In genomic region chr7:29248713-29249382, GRCh38 we compare ENCODE assay signal across 1 cellular context.
A peak's percentile ranks its signal among the peaks of the same experiment; 100 is the strongest.
TF ChIP-seq lines count a peak whose summit lies in the region.

No MANE protein-coding gene starts in this region.

TF ChIP-seq in HepG2, 621 proteins besides CTCF, POLR2A, EP300 and RAD21 (continued from another document and continues in another):
- TF ChIP-seq, protein P1, sequence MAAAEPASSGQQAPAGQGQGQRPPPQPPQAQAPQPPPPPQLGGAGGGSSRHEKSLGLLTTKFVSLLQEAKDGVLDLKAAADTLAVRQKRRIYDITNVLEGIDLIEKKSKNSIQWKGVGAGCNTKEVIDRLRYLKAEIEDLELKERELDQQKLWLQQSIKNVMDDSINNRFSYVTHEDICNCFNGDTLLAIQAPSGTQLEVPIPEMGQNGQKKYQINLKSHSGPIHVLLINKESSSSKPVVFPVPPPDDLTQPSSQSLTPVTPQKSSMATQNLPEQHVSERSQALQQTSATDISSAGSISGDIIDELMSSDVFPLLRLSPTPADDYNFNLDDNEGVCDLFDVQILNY (CRISPR knock-in tag; conservative IDR thresholded peaks at IDR 0.05), result no peak
- TF ChIP-seq, protein P2, sequence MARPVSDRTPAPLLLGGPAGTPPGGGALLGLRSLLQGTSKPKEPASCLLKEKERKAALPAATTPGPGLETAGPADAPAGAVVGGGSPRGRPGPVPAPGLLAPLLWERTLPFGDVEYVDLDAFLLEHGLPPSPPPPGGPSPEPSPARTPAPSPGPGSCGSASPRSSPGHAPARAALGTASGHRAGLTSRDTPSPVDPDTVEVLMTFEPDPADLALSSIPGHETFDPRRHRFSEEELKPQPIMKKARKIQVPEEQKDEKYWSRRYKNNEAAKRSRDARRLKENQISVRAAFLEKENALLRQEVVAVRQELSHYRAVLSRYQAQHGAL (CRISPR knock-in tag; IDR thresholded peaks at IDR 0.05; ENCODE audit: not compliant biosample characterization), result no peak
- TF ChIP-seq SOX13 (IDR thresholded peaks at IDR 0.05), result no peak
- TF ChIP-seq SOX13 (CRISPR knock-in tag; conservative IDR thresholded peaks at IDR 0.05 in 1 of 2, IDR thresholded peaks at IDR 0.05 in 1 of 2), result peak in 1 of 2 experiments; percentile 78; a peak in 2 of 4 replicates
- TF ChIP-seq GABPA (IDR thresholded peaks at IDR 0.05; ENCODE audit: low read depth, low read length), result no peak
- TF ChIP-seq GABPA (CRISPR knock-in tag; IDR thresholded peaks at IDR 0.05; ENCODE audit: low read depth), result peak; percentile 67
- no peak for TF ChIP-seq SYNCRIP (IDR thresholded peaks at IDR 0.05; ENCODE audit: insufficient read depth, low read depth, low read length)
- TF ChIP-seq ZFP37 (CRISPR knock-in tag; IDR thresholded peaks at IDR 0.05; ENCODE audit: borderline replicate concordance), result 0 out of 2 replicates have a peak, but pooled peaks have one; percentile 65
- peak; percentile 58; the same call in 1 of the 2 replicates for TF ChIP-seq ZNF607 (CRISPR knock-in tag; IDR thresholded peaks at IDR 0.05; ENCODE audit: borderline replicate concordance)
- no peak for TF ChIP-seq TRAFD1 (CRISPR knock-in tag; IDR thresholded peaks at IDR 0.05; ENCODE audit: borderline replicate concordance)
- TF ChIP-seq, protein P3, sequence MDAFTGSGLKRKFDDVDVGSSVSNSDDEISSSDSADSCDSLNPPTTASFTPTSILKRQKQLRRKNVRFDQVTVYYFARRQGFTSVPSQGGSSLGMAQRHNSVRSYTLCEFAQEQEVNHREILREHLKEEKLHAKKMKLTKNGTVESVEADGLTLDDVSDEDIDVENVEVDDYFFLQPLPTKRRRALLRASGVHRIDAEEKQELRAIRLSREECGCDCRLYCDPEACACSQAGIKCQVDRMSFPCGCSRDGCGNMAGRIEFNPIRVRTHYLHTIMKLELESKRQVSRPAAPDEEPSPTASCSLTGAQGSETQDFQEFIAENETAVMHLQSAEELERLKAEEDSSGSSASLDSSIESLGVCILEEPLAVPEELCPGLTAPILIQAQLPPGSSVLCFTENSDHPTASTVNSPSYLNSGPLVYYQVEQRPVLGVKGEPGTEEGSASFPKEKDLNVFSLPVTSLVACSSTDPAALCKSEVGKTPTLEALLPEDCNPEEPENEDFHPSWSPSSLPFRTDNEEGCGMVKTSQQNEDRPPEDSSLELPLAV (CRISPR knock-in tag; conservative IDR thresholded peaks at IDR 0.05; ENCODE audit: low read depth), result no peak
- TF ChIP-seq GPN1 (CRISPR knock-in tag; IDR thresholded peaks at IDR 0.05; ENCODE audit: borderline replicate concordance), result no peak
- TF ChIP-seq, protein P4, sequence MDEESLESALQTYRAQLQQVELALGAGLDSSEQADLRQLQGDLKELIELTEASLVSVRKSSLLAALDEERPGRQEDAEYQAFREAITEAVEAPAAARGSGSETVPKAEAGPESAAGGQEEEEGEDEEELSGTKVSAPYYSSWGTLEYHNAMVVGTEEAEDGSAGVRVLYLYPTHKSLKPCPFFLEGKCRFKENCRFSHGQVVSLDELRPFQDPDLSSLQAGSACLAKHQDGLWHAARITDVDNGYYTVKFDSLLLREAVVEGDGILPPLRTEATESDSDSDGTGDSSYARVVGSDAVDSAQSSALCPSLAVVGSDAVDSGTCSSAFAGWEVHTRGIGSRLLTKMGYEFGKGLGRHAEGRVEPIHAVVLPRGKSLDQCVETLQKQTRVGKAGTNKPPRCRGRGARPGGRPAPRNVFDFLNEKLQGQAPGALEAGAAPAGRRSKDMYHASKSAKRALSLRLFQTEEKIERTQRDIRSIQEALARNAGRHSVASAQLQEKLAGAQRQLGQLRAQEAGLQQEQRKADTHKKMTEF (CRISPR knock-in tag; IDR thresholded peaks at IDR 0.05), result peak; percentile 92
- TF ChIP-seq HOXD1 (CRISPR knock-in tag; IDR thresholded peaks at IDR 0.05), result no peak
- TF ChIP-seq, protein P5, sequence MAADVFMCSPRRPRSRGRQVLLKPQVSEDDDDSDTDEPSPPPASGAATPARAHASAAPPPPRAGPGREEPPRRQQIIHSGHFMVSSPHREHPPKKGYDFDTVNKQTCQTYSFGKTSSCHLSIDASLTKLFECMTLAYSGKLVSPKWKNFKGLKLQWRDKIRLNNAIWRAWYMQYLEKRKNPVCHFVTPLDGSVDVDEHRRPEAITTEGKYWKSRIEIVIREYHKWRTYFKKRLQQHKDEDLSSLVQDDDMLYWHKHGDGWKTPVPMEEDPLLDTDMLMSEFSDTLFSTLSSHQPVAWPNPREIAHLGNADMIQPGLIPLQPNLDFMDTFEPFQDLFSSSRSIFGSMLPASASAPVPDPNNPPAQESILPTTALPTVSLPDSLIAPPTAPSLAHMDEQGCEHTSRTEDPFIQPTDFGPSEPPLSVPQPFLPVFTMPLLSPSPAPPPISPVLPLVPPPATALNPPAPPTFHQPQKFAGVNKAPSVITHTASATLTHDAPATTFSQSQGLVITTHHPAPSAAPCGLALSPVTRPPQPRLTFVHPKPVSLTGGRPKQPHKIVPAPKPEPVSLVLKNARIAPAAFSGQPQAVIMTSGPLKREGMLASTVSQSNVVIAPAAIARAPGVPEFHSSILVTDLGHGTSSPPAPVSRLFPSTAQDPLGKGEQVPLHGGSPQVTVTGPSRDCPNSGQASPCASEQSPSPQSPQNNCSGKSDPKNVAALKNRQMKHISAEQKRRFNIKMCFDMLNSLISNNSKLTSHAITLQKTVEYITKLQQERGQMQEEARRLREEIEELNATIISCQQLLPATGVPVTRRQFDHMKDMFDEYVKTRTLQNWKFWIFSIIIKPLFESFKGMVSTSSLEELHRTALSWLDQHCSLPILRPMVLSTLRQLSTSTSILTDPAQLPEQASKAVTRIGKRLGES (CRISPR knock-in tag; IDR thresholded peaks at IDR 0.05; ENCODE audit: borderline replicate concordance), result no peak
- no peak for TF ChIP-seq CC2D1A (CRISPR knock-in tag; IDR thresholded peaks at IDR 0.05)
- 0 out of 2 replicates have a peak, but pooled peaks have one; percentile 46 for TF ChIP-seq ZNF557 (CRISPR knock-in tag; IDR thresholded peaks at IDR 0.05)
- no peak for TF ChIP-seq ZNF253 (CRISPR knock-in tag; IDR thresholded peaks at IDR 0.05; ENCODE audit: borderline replicate concordance)
- TF ChIP-seq ZBTB1 (CRISPR knock-in tag; IDR thresholded peaks at IDR 0.05; ENCODE audit: borderline replicate concordance), result no peak
- TF ChIP-seq MXD4 (CRISPR knock-in tag; IDR thresholded peaks at IDR 0.05), result no peak
- TF ChIP-seq ZNF354B (CRISPR knock-in tag; IDR thresholded peaks at IDR 0.05), result no peak
- no peak for TF ChIP-seq ZNF703 (CRISPR knock-in tag; IDR thresholded peaks at IDR 0.05; ENCODE audit: borderline replicate concordance)
- 0 out of 2 replicates have a peak, but pooled peaks have one; percentile 27 for TF ChIP-seq ZNF33B (CRISPR knock-in tag; IDR thresholded peaks at IDR 0.05)
- no peak for TF ChIP-seq KDM3A (CRISPR knock-in tag; IDR thresholded peaks at IDR 0.05; ENCODE audit: low read depth)
- TF ChIP-seq ZNF275 (CRISPR knock-in tag; IDR thresholded peaks at IDR 0.05; ENCODE audit: borderline replicate concordance), result no peak
- TF ChIP-seq SALL2 (CRISPR knock-in tag; IDR thresholded peaks at IDR 0.05), result 0 out of 2 replicates have a peak, but pooled peaks have one; percentile 45
- peak; percentile 94 for TF ChIP-seq RCOR2 (CRISPR knock-in tag; IDR thresholded peaks at IDR 0.05)
- no peak for TF ChIP-seq ZSCAN20 (CRISPR knock-in tag; IDR thresholded peaks at IDR 0.05; ENCODE audit: borderline replicate concordance)
- TF ChIP-seq ZNF430 (CRISPR knock-in tag; IDR thresholded peaks at IDR 0.05), result no peak; the same call in 1 of the 2 replicates
- no peak for TF ChIP-seq ZNF878 (CRISPR knock-in tag; IDR thresholded peaks at IDR 0.05)
- no peak for TF ChIP-seq PTBP1 (IDR thresholded peaks at IDR 0.05; ENCODE audit: low read depth, low read length, poor library complexity, severe bottlenecking)
- no peak for TF ChIP-seq ATM (IDR thresholded peaks at IDR 0.05; ENCODE audit: borderline replicate concordance)
- peak; percentile 61; the same call in 1 of the 2 replicates for TF ChIP-seq NR2F2 (IDR thresholded peaks at IDR 0.05; ENCODE audit: borderline replicate concordance, low read depth)
- no peak; the same call in 1 of the 2 replicates for TF ChIP-seq MIER3 (CRISPR knock-in tag; IDR thresholded peaks at IDR 0.05; ENCODE audit: borderline replicate concordance)
- no peak for TF ChIP-seq ATF7 (IDR thresholded peaks at IDR 0.05)
- no peak for TF ChIP-seq ATF7 (CRISPR knock-in tag; IDR thresholded peaks at IDR 0.05)
- no peak for TF ChIP-seq SP1 (IDR thresholded peaks at IDR 0.05)
- TF ChIP-seq SP1 (CRISPR knock-in tag; IDR thresholded peaks at IDR 0.05), result no peak
- no peak for TF ChIP-seq HNRNPLL (IDR thresholded peaks at IDR 0.05; ENCODE audit: low read depth, low read length, poor library complexity, severe bottlenecking)
- peak; percentile 69; the same call in 1 of the 2 replicates for TF ChIP-seq ZMYM3 (CRISPR knock-in tag; IDR thresholded peaks at IDR 0.05)
- peak; percentile 68 to 82 for TF ChIP-seq NR2F1 (CRISPR knock-in tag; IDR thresholded peaks at IDR 0.05)
- TF ChIP-seq ZNF598 (CRISPR knock-in tag; IDR thresholded peaks at IDR 0.05; ENCODE audit: borderline replicate concordance), result peak; percentile 72; the same call in 1 of the 2 replicates
- TF ChIP-seq, protein P6, sequence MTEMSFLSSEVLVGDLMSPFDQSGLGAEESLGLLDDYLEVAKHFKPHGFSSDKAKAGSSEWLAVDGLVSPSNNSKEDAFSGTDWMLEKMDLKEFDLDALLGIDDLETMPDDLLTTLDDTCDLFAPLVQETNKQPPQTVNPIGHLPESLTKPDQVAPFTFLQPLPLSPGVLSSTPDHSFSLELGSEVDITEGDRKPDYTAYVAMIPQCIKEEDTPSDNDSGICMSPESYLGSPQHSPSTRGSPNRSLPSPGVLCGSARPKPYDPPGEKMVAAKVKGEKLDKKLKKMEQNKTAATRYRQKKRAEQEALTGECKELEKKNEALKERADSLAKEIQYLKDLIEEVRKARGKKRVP (CRISPR knock-in tag; IDR thresholded peaks at IDR 0.05), result peak in 1 of 2 experiments; percentile 73; a peak in 2 of 4 replicates
- TF ChIP-seq SMYD3 (CRISPR knock-in tag; IDR thresholded peaks at IDR 0.05), result no peak
- TF ChIP-seq ESRRA (CRISPR knock-in tag; IDR thresholded peaks at IDR 0.05; ENCODE audit: low read depth), result peak; percentile 99
- TF ChIP-seq ATF7-NPFF (CRISPR knock-in tag; IDR thresholded peaks at IDR 0.05; ENCODE audit: low read depth), result 0 out of 2 replicates have a peak, but pooled peaks have one; percentile 24
- no peak for TF ChIP-seq ZBTB42 (CRISPR knock-in tag; IDR thresholded peaks at IDR 0.05)
- TF ChIP-seq MATR3 (CRISPR knock-in tag; IDR thresholded peaks at IDR 0.05), result no peak
- peak; percentile 76; the same call in 1 of the 2 replicates for TF ChIP-seq DPF2 (CRISPR knock-in tag; IDR thresholded peaks at IDR 0.05; ENCODE audit: borderline replicate concordance, low read depth)
- no peak for TF ChIP-seq ZNF530 (CRISPR knock-in tag; IDR thresholded peaks at IDR 0.05; ENCODE audit: low read depth)
- no peak for TF ChIP-seq ATRX (CRISPR knock-in tag; IDR thresholded peaks at IDR 0.05; ENCODE audit: borderline replicate concordance)
- TF ChIP-seq TIGD3 (CRISPR knock-in tag; IDR thresholded peaks at IDR 0.05; ENCODE audit: borderline replicate concordance), result no peak
- TF ChIP-seq, protein P7, sequence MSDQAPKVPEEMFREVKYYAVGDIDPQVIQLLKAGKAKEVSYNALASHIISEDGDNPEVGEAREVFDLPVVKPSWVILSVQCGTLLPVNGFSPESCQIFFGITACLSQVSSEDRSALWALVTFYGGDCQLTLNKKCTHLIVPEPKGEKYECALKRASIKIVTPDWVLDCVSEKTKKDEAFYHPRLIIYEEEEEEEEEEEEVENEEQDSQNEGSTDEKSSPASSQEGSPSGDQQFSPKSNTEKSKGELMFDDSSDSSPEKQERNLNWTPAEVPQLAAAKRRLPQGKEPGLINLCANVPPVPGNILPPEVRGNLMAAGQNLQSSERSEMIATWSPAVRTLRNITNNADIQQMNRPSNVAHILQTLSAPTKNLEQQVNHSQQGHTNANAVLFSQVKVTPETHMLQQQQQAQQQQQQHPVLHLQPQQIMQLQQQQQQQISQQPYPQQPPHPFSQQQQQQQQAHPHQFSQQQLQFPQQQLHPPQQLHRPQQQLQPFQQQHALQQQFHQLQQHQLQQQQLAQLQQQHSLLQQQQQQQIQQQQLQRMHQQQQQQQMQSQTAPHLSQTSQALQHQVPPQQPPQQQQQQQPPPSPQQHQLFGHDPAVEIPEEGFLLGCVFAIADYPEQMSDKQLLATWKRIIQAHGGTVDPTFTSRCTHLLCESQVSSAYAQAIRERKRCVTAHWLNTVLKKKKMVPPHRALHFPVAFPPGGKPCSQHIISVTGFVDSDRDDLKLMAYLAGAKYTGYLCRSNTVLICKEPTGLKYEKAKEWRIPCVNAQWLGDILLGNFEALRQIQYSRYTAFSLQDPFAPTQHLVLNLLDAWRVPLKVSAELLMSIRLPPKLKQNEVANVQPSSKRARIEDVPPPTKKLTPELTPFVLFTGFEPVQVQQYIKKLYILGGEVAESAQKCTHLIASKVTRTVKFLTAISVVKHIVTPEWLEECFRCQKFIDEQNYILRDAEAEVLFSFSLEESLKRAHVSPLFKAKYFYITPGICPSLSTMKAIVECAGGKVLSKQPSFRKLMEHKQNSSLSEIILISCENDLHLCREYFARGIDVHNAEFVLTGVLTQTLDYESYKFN (CRISPR knock-in tag; conservative IDR thresholded peaks at IDR 0.05), result peak; percentile 93
- TF ChIP-seq YEATS2 (CRISPR knock-in tag; IDR thresholded peaks at IDR 0.05; ENCODE audit: borderline replicate concordance), result 0 out of 2 replicates have a peak, but pooled peaks have one; percentile 27
